In genomic region chrX:49192722-49193328, GRCh38 we compare ENCODE assay signal across 8 cellular contexts. TPM values are rescaled to one million over a fixed set of nuclear protein-coding genes. Genes with fewer than 3 reads are reported as not detected.
A peak's percentile ranks its signal among the peaks of the same experiment; 100 is the strongest.
DNase-seq lines count a peak whose midpoint lies in the region; ATAC-seq and TF ChIP-seq lines count a peak whose summit lies in the region.

No MANE protein-coding gene starts in this region.

- no peaks in the 10 kb centered on the region; the same call in 1 of the 2 replicates for H3K36me3 ChIP-seq in BE2C

- peak; percentile 45 for DNase-seq in BE2C
- DNase-seq in SKM-1 treated with dmso at 0.1 percent for 144 hours (lab: John Stamatoyannopoulos, UW; ENCODE audit: unreplicated experiment): peak; percentile 21
- peak; percentile 36 to 60 for DNase-seq in erythroblast (lab: John Stamatoyannopoulos, UW)
- DNase-seq in stimulated activated CD8-positive, alpha-beta memory T cell treated with anti-CD3 and anti-CD28 coated beads, Interleukin-4, amount 100 ng/mL, for 48 hours: peak; percentile 59
- no peak for DNase-seq in DMS153 treated with DMSO at 0.1 percent for 48 hours (lab: John Stamatoyannopoulos, UW; ENCODE audit: unreplicated experiment)

- TF ChIP-seq CTCF in BE2C (IDR thresholded peaks at IDR 0.05; ENCODE audit: low read depth, low read length) (peak; percentile 74), GM12872 (IDR thresholded peaks at IDR 0.05; ENCODE audit: insufficient read depth, low read depth, low read length) (peak; percentile 69)

- H3K4me1 ChIP-seq in BE2C: no peaks in the 10 kb centered on the region

- H3K9me3 ChIP-seq in BE2C: no peaks in the 10 kb centered on the region

- ATAC-seq in GM21786 (IDR thresholded peaks at IDR 0.05; ENCODE audit: unreplicated experiment): no peak
- no peak for ATAC-seq in HG03354 (IDR thresholded peaks at IDR 0.05; ENCODE audit: poor library complexity, severe bottlenecking, unreplicated experiment)

- H3K27me3 ChIP-seq in BE2C: no peaks in the 10 kb centered on the region

- no peak overlapping the region for H3K4me3 ChIP-seq in BE2C (ENCODE audit: low read depth, low read length)

- no peak for TF ChIP-seq POLR2A in erythroblast (IDR thresholded peaks at IDR 0.05; ENCODE audit: low read length)

RNA-seq across cellular contexts. Expression of gene PRICKLE3, which starts 6.7 kb away (rescaled TPM):
- not detected for polyA plus RNA-seq in BE2C (2012; ENCODE audit: insufficient read depth, insufficient read length, low read depth)

RNA-seq across cellular contexts. Expression of gene SYP, which starts 7.2 kb away (rescaled TPM):
- 161 TPM for polyA plus RNA-seq in BE2C (2012; ENCODE audit: insufficient read depth, insufficient read length, low read depth)

RNA-seq across cellular contexts. Expression of gene PLP2, which starts 21.1 kb away (rescaled TPM):
- polyA plus RNA-seq in BE2C (2012; ENCODE audit: insufficient read depth, insufficient read length, low read depth): 70.6 TPM

RNA-seq across cellular contexts. Expression of gene MAGIX, which starts 30.3 kb away (rescaled TPM):
- 3.0 TPM for polyA plus RNA-seq in BE2C (2012; ENCODE audit: insufficient read depth, insufficient read length, low read depth)

RNA-seq across cellular contexts. Expression of gene CACNA1F, which starts 40.3 kb away (rescaled TPM):
- 0.25 TPM for polyA plus RNA-seq in BE2C (2012; ENCODE audit: insufficient read depth, insufficient read length, low read depth)
